11 cellular contexts compared by ENCODE assay signal in genomic region chrX:48703642-48704481, GRCh38. TPM values are rescaled to one million over a fixed set of nuclear protein-coding genes. Genes with fewer than 3 reads are reported as not detected.
A peak's percentile ranks its signal among the peaks of the same experiment; 100 is the strongest.
DNase-seq lines count a peak whose midpoint lies in the region; ATAC-seq and TF ChIP-seq lines count a peak whose summit lies in the region.
"Had no signal": no experiment of that assay in that cellular context is flagged by ENCODE, and none has a peak within 500 bp of the region (broad histone marks: within the 10 kb centered on the region; RNA-seq: fewer than 3 reads in every experiment).

No MANE protein-coding gene starts in this region.

- ATAC-seq in RWPE2 (ENCODE audit: low read depth) = peak; percentile 93
- no peak for ATAC-seq in HG03175 (IDR thresholded peaks at IDR 0.05; ENCODE audit: unreplicated experiment)
- no peak for ATAC-seq in GM19452 (IDR thresholded peaks at IDR 0.05; ENCODE audit: unreplicated experiment)
- no peak for ATAC-seq in gastrocnemius medialis
- ATAC-seq: GM12878 had no signal

- DNase-seq in GM04504 (ENCODE audit: low read depth) (peak; percentile 30), RWPE2 (ENCODE audit: low spot score) (peak; percentile 77), fibroblast of peridontal ligament (ENCODE audit: extremely low read depth) (peak; percentile 24), osteoblast (ENCODE audit: insufficient read length, low spot score, missing footprints) (no peak), NCI-H82 treated with DMSO at 0.1 percent for 48 hours (lab: John Stamatoyannopoulos, UW; ENCODE audit: unreplicated experiment) (no peak), gastrocnemius medialis (no peak)
- DNase-seq: effector memory CD4-positive, alpha-beta T cell had no signal

- no peak overlapping the region for H3K4me2 ChIP-seq in osteoblast (ENCODE audit: insufficient read depth, low read length)

- H3K36me3 ChIP-seq in RWPE2 (ENCODE audit: low read depth) (peaks cover 22% of the 10 kb centered on the region), osteoblast (ENCODE audit: insufficient read depth, low read length) (no peaks in the 10 kb centered on the region), gastrocnemius medialis (peaks cover 0 to 6% of the 10 kb centered on the region in 2 donors)

- H3K9me3 ChIP-seq in RWPE2 (ENCODE audit: severe bottlenecking) (no peaks in the 10 kb centered on the region), osteoblast (ENCODE audit: low read depth, low read length) (no peaks in the 10 kb centered on the region), gastrocnemius medialis (no peaks in the 10 kb centered on the region)
- H3K9me3 ChIP-seq: HAP-1 had no signal

- H3K4me3 ChIP-seq in RWPE2 (ENCODE audit: severe bottlenecking) = no peak overlapping the region
- no peak overlapping the region for H3K4me3 ChIP-seq in osteoblast (ENCODE audit: insufficient read depth, low read length)
- H3K4me3 ChIP-seq in gastrocnemius medialis = no peak overlapping the region
- H3K4me3 ChIP-seq: GM12878, HAP-1 had no signal

- in situ Hi-C loops in gastrocnemius medialis (cut with MboI; ENCODE audit: low sequenced_read_pairs in 4 of 4) = loop anchor here in 1 of 4 donors (10.0 kb wide), 1 partner anchor 61 kb away; the partner anchor contains the start of gene GLOD5

- intact Hi-C loops in gastrocnemius medialis (cut with DNase I; ENCODE audit: low total_unique reads) = no loop called here

- no peaks in the 10 kb centered on the region for H4K20me1 ChIP-seq in osteoblast (ENCODE audit: insufficient read depth, low read length)

- H2AFZ ChIP-seq in osteoblast (ENCODE audit: low read length) = no peak overlapping the region

- H3K4me1 ChIP-seq in RWPE2 (ENCODE audit: insufficient read depth, poor library complexity, severe bottlenecking) (peaks cover 16% of the 10 kb centered on the region), osteoblast (ENCODE audit: insufficient read depth, low read length) (no peaks in the 10 kb centered on the region), gastrocnemius medialis (no peaks in the 10 kb centered on the region)
- H3K4me1 ChIP-seq: HAP-1 had no signal

- TF ChIP-seq CTCF in RWPE2 (IDR thresholded peaks at IDR 0.05; ENCODE audit: poor library complexity, severe bottlenecking) (peak; percentile 34), osteoblast (IDR thresholded peaks at IDR 0.05; ENCODE audit: extremely low read depth, low read depth, low read length) (no peak), gastrocnemius medialis (IDR thresholded peaks at IDR 0.05 in 4 of 5, conservative IDR thresholded peaks at IDR 0.05 in 1 of 5) (no peak)

- no peak for TF ChIP-seq POLR2A in gastrocnemius medialis (IDR thresholded peaks at IDR 0.05)

- H3K27me3 ChIP-seq in RWPE2 (ENCODE audit: insufficient read depth, poor library complexity, severe bottlenecking) (no peaks in the 10 kb centered on the region), osteoblast (ENCODE audit: insufficient read depth, low read length) (no peaks in the 10 kb centered on the region), gastrocnemius medialis (no peaks in the 10 kb centered on the region)

- H3K27ac ChIP-seq in RWPE2 (ENCODE audit: poor library complexity, severe bottlenecking) (peak overlapping the region; percentile 80), osteoblast (ENCODE audit: low read depth, low read length) (peak overlapping the region; percentile 12), gastrocnemius medialis (no peak overlapping the region)

- H3K79me2 ChIP-seq in osteoblast (ENCODE audit: insufficient read depth, low read length) = no peaks in the 10 kb centered on the region

RNA-seq across cellular contexts. Expression of gene SUV39H1, which starts 7.3 kb away (rescaled TPM):
- total RNA-seq in osteoblast (2.5 and 2.7 TPM in 2 replicates), gastrocnemius medialis (1 to 10 TPM; 1.7 to 6.1 (median 3.3) TPM)

RNA-seq across cellular contexts. Expression of gene WAS, which starts 20.3 kb away (rescaled TPM):
- total RNA-seq in osteoblast (0.36 TPM in 1 of 2 replicates, not detected in the other), gastrocnemius medialis (1 to 10 TPM; 1.8 to 2.7 (median 2.5) TPM)

RNA-seq across cellular contexts. Expression of gene GLOD5, which starts 57.7 kb away (rescaled TPM):
- total RNA-seq in osteoblast (not detected in 2 replicates), gastrocnemius medialis (not detected)
- total RNA-seq: GM12878 had no signal

Comparison
In these comparisons a context has a peak if more than half of its experiments do, and no peak if none do; other contexts are left out.
1. DNase-seq: peak in GM04504 (single experiment), RWPE2 (single experiment) and fibroblast of peridontal ligament (single experiment); none in osteoblast (single experiment), NCI-H82 treated with DMSO at 0.1 percent for 48 hours (single experiment) and gastrocnemius medialis (0 of 2).
2. H3K27ac ChIP-seq: peak in RWPE2 (single experiment) and osteoblast (single experiment); none in gastrocnemius medialis (0 of 4).